9 cellular contexts compared by ENCODE assay signal in genomic region chr9:33836261-33836660, GRCh38. TPM values are rescaled to one million over a fixed set of nuclear protein-coding genes. Genes with fewer than 3 reads are reported as not detected.
DNase-seq lines count a peak whose midpoint lies in the region; ATAC-seq, FAIRE-seq and TF ChIP-seq lines count a peak whose summit lies in the region.
"Not testable (repeated sequence)": the region's sequence is repeated elsewhere in the genome, so short reads cannot be mapped to it uniquely, and the experiment has no call there.
"Had no signal": no experiment of that assay in that cellular context is flagged by ENCODE, and none has a peak within 500 bp of the region (broad histone marks: within the 10 kb centered on the region; RNA-seq: fewer than 3 reads in every experiment).

No MANE protein-coding gene starts in this region.

- H3K27ac ChIP-seq in BLaER1 treated with 17β-estradiol and CSF1 and Interleukin-3, amounts not matched to agents 10 nM and 100 nM = peak overlapping the region; percentile 64 to 86 (median 74); a peak in 21 of 22 replicates

- H3K27me3 Mint-ChIP-seq in activated T-cell treated with anti-CD3 and anti-CD28 coated beads, Interleukin-2, amount 50 U/mL, for 72 hours (ENCODE audit: low read depth) = not testable (repeated sequence)

- 0 out of 20 replicates have a peak overlapping the region, but pooled peaks of 1 of the 10 experiments have one; percentile 15 for H3K4me3 ChIP-seq in BLaER1 treated with 17β-estradiol and CSF1 and Interleukin-3, amounts not matched to agents 10 nM and 100 nM

- intact Hi-C loops in left ventricle myocardium superior (cut with micrococcal nuclease) = not testable (repeated sequence)

- H3K4me3 Mint-ChIP-seq in activated T-cell treated with anti-CD3 and anti-CD28 coated beads, Interleukin-2, amount 50 U/mL, for 72 hours = peak overlapping the region; percentile 40 to 74

- not testable (repeated sequence) for H3K27me3 ChIP-seq in BLaER1 treated with 17β-estradiol and CSF1 and Interleukin-3, amounts not matched to agents 10 nM and 100 nM

- peak; percentile 10 for DNase-seq in RCC 7860 (ENCODE audit: low spot score)
- peak; percentile 36 to 38 for DNase-seq in activated T-cell treated with anti-CD3 and anti-CD28 coated beads, Interleukin-2, amount 50 U/mL, for 72 hours
- peak; percentile 83 for DNase-seq in dedifferentiated amniotic fluid mesenchymal stem cell (ENCODE audit: extremely low spot score)
- not testable (repeated sequence) for DNase-seq in left ventricle myocardium superior; omental fat pad (ENCODE audit: low spot score)
- DNase-seq in stromal cell of bone marrow (ENCODE audit: low read depth) = peak; percentile 94

- peaks cover 17 to 85% (median 52%) of the 10 kb centered on the region in 11 experiments; a peak in 20 of 22 replicates for H3K36me3 ChIP-seq in BLaER1 treated with 17β-estradiol and CSF1 and Interleukin-3, amounts not matched to agents 10 nM and 100 nM

- H3K4me1 Mint-ChIP-seq in activated T-cell treated with anti-CD3 and anti-CD28 coated beads, Interleukin-2, amount 50 U/mL, for 72 hours (ENCODE audit: low read depth) = peaks cover 49% of the 10 kb centered on the region

- peak overlapping the region in 10 of 11 experiments; percentile 14 to 77 (median 66); a peak in 19 of 22 replicates for H3K4me2 ChIP-seq in BLaER1 treated with 17β-estradiol and CSF1 and Interleukin-3, amounts not matched to agents 10 nM and 100 nM

- not testable (repeated sequence) for H3K36me3 Mint-ChIP-seq in activated T-cell treated with anti-CD3 and anti-CD28 coated beads, Interleukin-2, amount 50 U/mL, for 72 hours (ENCODE audit: insufficient read depth in 2 of 2)

- FAIRE-seq in RCC 7860 (lab: Jason Lieb, UNC) = not testable (repeated sequence)

- not testable (repeated sequence) for TF ChIP-seq CTCF in omental fat pad (IDR thresholded peaks at IDR 0.05)

- ATAC-seq in HG03520 (IDR thresholded peaks at IDR 0.05; ENCODE audit: unreplicated experiment) (peak; percentile 46), left ventricle myocardium superior (peak; percentile 72), omental fat pad (ENCODE audit: low FRiP score) (peak; percentile 69)
- peak; percentile 99 for ATAC-seq in activated T-cell treated with anti-CD3 and anti-CD28 coated beads, Interleukin-2, amount 50 U/mL, for 72 hours (replicated peaks in 1 of 2)

- H4K20me1 ChIP-seq in BLaER1 treated with 17β-estradiol and CSF1 and Interleukin-3, amounts not matched to agents 10 nM and 100 nM = peaks cover 67 to 100% (median 98%) of the 10 kb centered on the region in 11 experiments; a peak in 21 of 22 replicates

- H3K9me3 ChIP-seq in BLaER1 treated with 17β-estradiol and CSF1 and Interleukin-3, amounts not matched to agents 10 nM and 100 nM (replicated peaks in 1 of 11) = not testable (repeated sequence)

- peak overlapping the region in 9 of 11 experiments; percentile 4 to 68 (median 49); a peak in 11 of 22 replicates for H3K9ac ChIP-seq in BLaER1 treated with 17β-estradiol and CSF1 and Interleukin-3, amounts not matched to agents 10 nM and 100 nM

- not testable (repeated sequence) for H3K9me3 Mint-ChIP-seq in activated T-cell treated with anti-CD3 and anti-CD28 coated beads, Interleukin-2, amount 50 U/mL, for 72 hours

- peaks cover 4 to 84% (median 45%) of the 10 kb centered on the region in 10 experiments; a peak in 19 of 20 replicates for H3K4me1 ChIP-seq in BLaER1 treated with 17β-estradiol and CSF1 and Interleukin-3, amounts not matched to agents 10 nM and 100 nM

- H3K27ac Mint-ChIP-seq in activated T-cell treated with anti-CD3 and anti-CD28 coated beads, Interleukin-2, amount 50 U/mL, for 72 hours = peak overlapping the region; percentile 82

RNA-seq across cellular contexts. Expression of gene UBE2R2, which starts 19.3 kb away (rescaled TPM):
- total RNA-seq in activated T-cell treated with anti-CD3 and anti-CD28 coated beads, Interleukin-2, amount 50 U/mL, for 72 hours = 10 to 100 TPM; 58.1 to 59.7 TPM
- total RNA-seq in left ventricle myocardium superior = 48.0 TPM
- 10 to 100 TPM; 22.4 to 34.3 (median 30.2) TPM for total RNA-seq in omental fat pad

RNA-seq across cellular contexts. Expression of gene PRSS3, which starts 40.9 kb away (rescaled TPM):
- not detected for total RNA-seq in activated T-cell treated with anti-CD3 and anti-CD28 coated beads, Interleukin-2, amount 50 U/mL, for 72 hours
- total RNA-seq in left ventricle myocardium superior (not detected), omental fat pad (not detected)
- total RNA-seq: uterus had no signal

Comparison
In these comparisons a context has a peak if more than half of its experiments do, and no peak if none do; other contexts are left out.
1. ATAC-seq: peak in every context shown above with its lines; median percentile 99 in activated T-cell treated with anti-CD3 and anti-CD28 coated beads, Interleukin-2, amount 50 U/mL, for 72 hours; 72 in left ventricle myocardium superior; 69 in omental fat pad; 46 in HG03520.